9 cellular contexts compared by ENCODE assay signal in the genomic region with DNA sequence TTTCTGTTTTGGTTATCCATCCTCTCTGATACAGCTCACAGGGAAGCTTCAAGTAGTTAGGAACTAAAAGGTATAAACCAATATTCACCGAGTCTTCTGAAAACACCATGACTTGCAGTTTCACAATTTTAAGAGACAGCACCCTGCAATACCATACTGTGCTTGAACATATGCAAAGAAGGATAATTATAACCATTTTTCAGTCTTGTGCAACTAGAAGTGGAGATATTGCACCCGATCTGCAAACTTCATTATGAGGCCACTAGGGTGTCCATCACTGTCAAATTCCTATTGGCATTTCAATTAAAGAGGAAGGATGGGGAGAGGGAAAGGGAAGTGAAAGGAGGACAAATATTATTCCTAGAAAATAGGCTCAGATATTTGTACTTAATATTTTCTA. TPM values are rescaled to one million over a fixed set of nuclear protein-coding genes. Genes with fewer than 3 reads are reported as not detected.
DNase-seq lines count a peak whose midpoint lies in the region; ATAC-seq and TF ChIP-seq lines count a peak whose summit lies in the region.
"Had no signal": no experiment of that assay in that cellular context is flagged by ENCODE, and none has a peak within 500 bp of the region (broad histone marks: within the 10 kb centered on the region; RNA-seq: fewer than 3 reads in every experiment).

No MANE protein-coding gene starts in this region.

- POLR2A ChIA-PET in MCF 10A (lab: Yijun Ruan, JAX) = interaction anchor here (0.8 to 1.8 kb wide), 5 partner anchors 10 to 50 kb away, joined by 3 to 6 read pairs (median 5); a partner anchor contains a TSS

- CTCF ChIA-PET in MCF 10A (lab: Yijun Ruan, JAX) = interaction anchor here (0.6 to 1.4 kb wide), 2 partner anchors 26 to 155 kb away, joined by 3 to 4 read pairs; no protein-coding TSS in a partner anchor

- peaks cover 18% of the 10 kb centered on the region for H3K4me1 Mint-ChIP-seq in MCF 10A (ENCODE audit: insufficient read depth, unreplicated experiment)
- peaks cover 7% of the 10 kb centered on the region for H3K4me1 Mint-ChIP-seq in T-helper 2 cell treated with Interferon-gamma antibody and Interleukin-4, amounts not matched to agents 5 μg/mL and 100 μg/mL, for 36 hours (ENCODE audit: low read depth)

- no peaks in the 10 kb centered on the region for H3K27me3 Mint-ChIP-seq in MCF 10A (ENCODE audit: insufficient read depth, unreplicated experiment)
- H3K27me3 Mint-ChIP-seq in T-helper 2 cell treated with Interferon-gamma antibody and Interleukin-4, amounts not matched to agents 5 μg/mL and 100 μg/mL, for 36 hours (ENCODE audit: low read depth) = peaks cover 9% of the 10 kb centered on the region

- H3K27ac Mint-ChIP-seq in MCF 10A (ENCODE audit: low read depth, unreplicated experiment) = no peak overlapping the region
- H3K27ac Mint-ChIP-seq in T-helper 2 cell treated with Interferon-gamma antibody and Interleukin-4, amounts not matched to agents 5 μg/mL and 100 μg/mL, for 36 hours = no peak overlapping the region

- BruUV-seq in MCF 10A (replicated peaks; lab: Mats Ljungman, UMichigan) = no TSS peak

- no peaks in the 10 kb centered on the region for H3K36me3 ChIP-seq in breast epithelium

- no peaks in the 10 kb centered on the region for H3K4me1 ChIP-seq in breast epithelium

- intact Hi-C loops in MCF 10A (cut with micrococcal nuclease) (no loop called here), breast epithelium (cut with DNase I; ENCODE audit: low total_unique reads) (no loop called here)

- TF ChIP-seq POLR2A in breast epithelium (IDR thresholded peaks at IDR 0.05) = no peak

- H3K4me3 ChIP-seq in breast epithelium = no peak overlapping the region

- no peak overlapping the region for H3K4me3 Mint-ChIP-seq in MCF 10A (ENCODE audit: unreplicated experiment)
- no peak overlapping the region for H3K4me3 Mint-ChIP-seq in T-helper 2 cell treated with Interferon-gamma antibody and Interleukin-4, amounts not matched to agents 5 μg/mL and 100 μg/mL, for 36 hours
- H3K4me3 Mint-ChIP-seq: neural crest cell had no signal

- no peaks in the 10 kb centered on the region for H3K9me3 ChIP-seq in breast epithelium

- no peak overlapping the region for H3K27ac ChIP-seq in breast epithelium

- ATAC-seq in HG02885 (IDR thresholded peaks at IDR 0.05; ENCODE audit: poor library complexity, unreplicated experiment) = peak; percentile 95

- no peaks in the 10 kb centered on the region for H3K36me3 Mint-ChIP-seq in MCF 10A (ENCODE audit: insufficient read depth, unreplicated experiment)
- H3K36me3 Mint-ChIP-seq in T-helper 2 cell treated with Interferon-gamma antibody and Interleukin-4, amounts not matched to agents 5 μg/mL and 100 μg/mL, for 36 hours (ENCODE audit: low read depth) = no peaks in the 10 kb centered on the region

- DNase-seq in MCF 10A (ENCODE audit: unreplicated experiment) = peak; percentile 32
- DNase-seq in breast epithelium (ENCODE audit: low spot score in 2 of 2) = no peak
- peak; percentile 51 for DNase-seq in NCI-H1694 (lab: John Stamatoyannopoulos, UW)
- no peak for DNase-seq in RPMI8226
- DNase-seq in activated T-cell treated with anti-CD3 and anti-CD28 coated beads, Interleukin-2, amount 50 U/mL, for 48 hours = no peak
- no peak for DNase-seq in putamen (ENCODE audit: low spot score)
- no peak for DNase-seq in T-helper 2 cell treated with Interferon-gamma antibody and Interleukin-4, amounts not matched to agents 5 μg/mL and 100 μg/mL, for 36 hours (ENCODE audit: low spot score)

- H3K9me3 Mint-ChIP-seq in MCF 10A (ENCODE audit: unreplicated experiment) = no peaks in the 10 kb centered on the region
- no peaks in the 10 kb centered on the region for H3K9me3 Mint-ChIP-seq in T-helper 2 cell treated with Interferon-gamma antibody and Interleukin-4, amounts not matched to agents 5 μg/mL and 100 μg/mL, for 36 hours

- TF ChIP-seq CTCF in MCF 10A (IDR thresholded peaks at IDR 0.05; ENCODE audit: unreplicated experiment) (no peak), breast epithelium (IDR thresholded peaks at IDR 0.05) (no peak)

- no peaks in the 10 kb centered on the region for H3K27me3 ChIP-seq in breast epithelium

RNA-seq across cellular contexts. Expression of a gene that starts 32.4 kb away (rescaled TPM):
- total RNA-seq in MCF 10A (2022) (49.8 and 54.5 TPM in 2 replicates), breast epithelium (10 to 100 TPM; 18.7 to 30.7 (median 23.3) TPM)

RNA-seq across cellular contexts. Expression of a gene that starts 56.3 kb away (rescaled TPM):
- total RNA-seq in MCF 10A (2022) = 92.8 and 110 TPM in 2 replicates
- 10 to 100 TPM; 37.8 to 77.3 (median 55.7) TPM for total RNA-seq in breast epithelium

Comparison
In these comparisons a context has a peak if more than half of its experiments do, and no peak if none do; other contexts are left out.
1. DNase-seq: peak in MCF 10A (single experiment) and NCI-H1694 (single experiment); none in breast epithelium (0 of 2), RPMI8226 (single experiment), activated T-cell treated with anti-CD3 and anti-CD28 coated beads, Interleukin-2, amount 50 U/mL, for 48 hours (0 of 2), putamen (single experiment) and T-helper 2 cell treated with Interferon-gamma antibody and Interleukin-4, amounts not matched to agents 5 μg/mL and 100 μg/mL, for 36 hours (single experiment).